Comparison of ENCODE assay signal across 18 cellular contexts in genomic region chr1:201887116-201887866, GRCh38. TPM values are rescaled to one million over a fixed set of nuclear protein-coding genes. Genes with fewer than 3 reads are reported as not detected.
DNase-seq lines count a peak whose midpoint lies in the region; ATAC-seq and TF ChIP-seq lines count a peak whose summit lies in the region.
"Had no signal": no experiment of that assay in that cellular context is flagged by ENCODE, and none has a peak within 500 bp of the region (broad histone marks: within the 10 kb centered on the region; RNA-seq: fewer than 3 reads in every experiment).

No MANE protein-coding gene starts in this region.

- H3K4me3 Mint-ChIP-seq in activated T-cell treated with anti-CD3 and anti-CD28 coated beads, Interleukin-2, amount 50 U/mL, for 24 hours, result no peak overlapping the region
- no peak overlapping the region for H3K4me3 Mint-ChIP-seq in activated T-cell treated with anti-CD3 and anti-CD28 coated beads, Interleukin-2, amount 50 U/mL, for 72 hours
- H3K4me3 Mint-ChIP-seq in T-cell, result peak overlapping the region in 2 of 3 donors; percentile 28 to 78
- no peak overlapping the region for H3K4me3 Mint-ChIP-seq in activated T-helper 17 cell treated with anti-CD3 and anti-CD28 coated beads, Interleukin-2, amount 50 U/mL, for 72 hours

- POLR2A ChIA-PET in T-cell (lab: Charles Lee), result interaction anchor here in 1 of 2 donors (0.6 to 0.7 kb wide), 2 partner anchors 113 to 129 kb away, joined by 3 to 7 read pairs; no protein-coding TSS in a partner anchor

- H3K36me3 ChIP-seq in spleen, result no peaks in the 10 kb centered on the region
- H3K36me3 ChIP-seq in osteoblast (ENCODE audit: insufficient read depth, low read length), result peaks cover 6% of the 10 kb centered on the region

- 77 to 92% (median 85%) methylated on average over 5 of the region's 5 CpGs for WGBS in spleen, 5 donors

- H4K20me1 ChIP-seq in osteoblast (ENCODE audit: insufficient read depth, low read length), result peaks cover 19% of the 10 kb centered on the region

- no peak overlapping the region for H3K4me2 ChIP-seq in osteoblast (ENCODE audit: insufficient read depth, low read length)

- ATAC-seq in activated T-cell treated with anti-CD3 and anti-CD28 coated beads, Interleukin-2, amount 50 U/mL, for 72 hours (replicated peaks in 1 of 2), result no peak
- ATAC-seq in T-cell (replicated peaks in 1 of 4), result no peak
- ATAC-seq in GM18868 (IDR thresholded peaks at IDR 0.05; ENCODE audit: unreplicated experiment), result no peak
- no peak for ATAC-seq in activated T-helper 17 cell treated with anti-CD3 and anti-CD28 coated beads, Interleukin-2, amount 50 U/mL, for 72 hours (replicated peaks)
- ATAC-seq: foreskin keratinocyte had no signal

- H3K9me3 Mint-ChIP-seq in activated T-cell treated with anti-CD3 and anti-CD28 coated beads, Interleukin-2, amount 50 U/mL, for 24 hours, result no peaks in the 10 kb centered on the region
- H3K9me3 Mint-ChIP-seq in activated T-cell treated with anti-CD3 and anti-CD28 coated beads, Interleukin-2, amount 50 U/mL, for 72 hours, result no peaks in the 10 kb centered on the region
- H3K9me3 Mint-ChIP-seq in T-cell, result no peaks in the 10 kb centered on the region
- H3K9me3 Mint-ChIP-seq in activated T-helper 17 cell treated with anti-CD3 and anti-CD28 coated beads, Interleukin-2, amount 50 U/mL, for 72 hours, result no peaks in the 10 kb centered on the region

- H3K27ac ChIP-seq in spleen (no peak overlapping the region), osteoblast (ENCODE audit: low read depth, low read length) (no peak overlapping the region)
- H3K27ac ChIP-seq: foreskin keratinocyte, SK-N-MC had no signal

- no peak for TF ChIP-seq CTCF in spleen (IDR thresholded peaks at IDR 0.05 in 8 of 11, conservative IDR thresholded peaks at IDR 0.05 in 3 of 11)
- no peak for TF ChIP-seq CTCF in osteoblast (IDR thresholded peaks at IDR 0.05; ENCODE audit: extremely low read depth, low read depth, low read length)

- H3K9me3 ChIP-seq in spleen (no peaks in the 10 kb centered on the region), osteoblast (ENCODE audit: low read depth, low read length) (no peaks in the 10 kb centered on the region)

- TF ChIP-seq POLR2A in spleen (IDR thresholded peaks at IDR 0.05), result no peak

- H2AFZ ChIP-seq in osteoblast (ENCODE audit: low read length), result no peak overlapping the region

- peaks cover 17% of the 10 kb centered on the region for H3K4me1 Mint-ChIP-seq in activated T-cell treated with anti-CD3 and anti-CD28 coated beads, Interleukin-2, amount 50 U/mL, for 24 hours (ENCODE audit: low read depth)
- peaks cover 5% of the 10 kb centered on the region for H3K4me1 Mint-ChIP-seq in activated T-cell treated with anti-CD3 and anti-CD28 coated beads, Interleukin-2, amount 50 U/mL, for 72 hours (ENCODE audit: low read depth)
- H3K4me1 Mint-ChIP-seq in T-cell, result peaks cover 6 to 9% (median 6%) of the 10 kb centered on the region in 3 donors
- peaks cover 4% of the 10 kb centered on the region for H3K4me1 Mint-ChIP-seq in activated T-helper 17 cell treated with anti-CD3 and anti-CD28 coated beads, Interleukin-2, amount 50 U/mL, for 72 hours

- no peaks in the 10 kb centered on the region for H3K79me2 ChIP-seq in osteoblast (ENCODE audit: insufficient read depth, low read length)

- H3K4me1 ChIP-seq in spleen (peaks cover 5 to 51% (median 32%) of the 10 kb centered on the region in 6 donors), osteoblast (ENCODE audit: insufficient read depth, low read length) (peaks cover 45% of the 10 kb centered on the region)

- no peak overlapping the region for H3K4me3 ChIP-seq in spleen
- H3K4me3 ChIP-seq in osteoblast (ENCODE audit: insufficient read depth, low read length), result no peak overlapping the region
- H3K4me3 ChIP-seq: SK-N-MC had no signal

- peaks cover 0 to 57% (median 18%) of the 10 kb centered on the region in 7 donors for H3K27me3 ChIP-seq in spleen (replicated peaks in 1 of 7)
- H3K27me3 ChIP-seq in osteoblast (ENCODE audit: insufficient read depth, low read length), result no peaks in the 10 kb centered on the region

- no peak for DNase-seq in activated T-cell treated with anti-CD3 and anti-CD28 coated beads, Interleukin-2, amount 50 U/mL, for 24 hours
- no peak for DNase-seq in activated T-cell treated with anti-CD3 and anti-CD28 coated beads, Interleukin-2, amount 50 U/mL, for 72 hours
- DNase-seq in T-cell (no peak), globus pallidus (ENCODE audit: low spot score) (peak; percentile 62), spleen (peak; percentile 30), osteoblast (ENCODE audit: insufficient read length, low spot score, missing footprints) (no peak)
- DNase-seq: activated gamma-delta T cell treated with Interleukin-2 at 50 U/mL for 16 hours; foreskin keratinocyte; GDM1; Karpas-422; NCI-H1436 treated with DMSO at 0.1 percent for 48 hours; stimulated activated CD4-positive, alpha-beta T cell treated with anti-CD3 and anti-CD28 coated beads, Interleukin-15, amount 100 ng/mL, for 24 hours had no signal

- peaks cover 45% of the 10 kb centered on the region for H3K27me3 Mint-ChIP-seq in activated T-cell treated with anti-CD3 and anti-CD28 coated beads, Interleukin-2, amount 50 U/mL, for 24 hours
- H3K27me3 Mint-ChIP-seq in activated T-cell treated with anti-CD3 and anti-CD28 coated beads, Interleukin-2, amount 50 U/mL, for 72 hours (ENCODE audit: low read depth), result peaks cover 45% of the 10 kb centered on the region
- H3K27me3 Mint-ChIP-seq in T-cell, result peaks cover 21 to 47% of the 10 kb centered on the region in 2 donors
- peaks cover 35% of the 10 kb centered on the region for H3K27me3 Mint-ChIP-seq in activated T-helper 17 cell treated with anti-CD3 and anti-CD28 coated beads, Interleukin-2, amount 50 U/mL, for 72 hours

- peak overlapping the region; percentile 15 for H3K27ac Mint-ChIP-seq in activated T-cell treated with anti-CD3 and anti-CD28 coated beads, Interleukin-2, amount 50 U/mL, for 24 hours
- H3K27ac Mint-ChIP-seq in activated T-cell treated with anti-CD3 and anti-CD28 coated beads, Interleukin-2, amount 50 U/mL, for 72 hours, result no peak overlapping the region
- no peak overlapping the region for H3K27ac Mint-ChIP-seq in T-cell
- no peak overlapping the region for H3K27ac Mint-ChIP-seq in activated T-helper 17 cell treated with anti-CD3 and anti-CD28 coated beads, Interleukin-2, amount 50 U/mL, for 72 hours

- CTCF ChIA-PET in T-cell (lab: Charles Lee), result interaction anchor here (0.5 to 1.8 kb wide), 5 partner anchors 8 to 86 kb away, joined by 3 to 6 read pairs (median 4); no protein-coding TSS in a partner anchor

- no peaks in the 10 kb centered on the region for H3K36me3 Mint-ChIP-seq in activated T-cell treated with anti-CD3 and anti-CD28 coated beads, Interleukin-2, amount 50 U/mL, for 24 hours (ENCODE audit: low read depth)
- H3K36me3 Mint-ChIP-seq in activated T-cell treated with anti-CD3 and anti-CD28 coated beads, Interleukin-2, amount 50 U/mL, for 72 hours (ENCODE audit: insufficient read depth in 2 of 2), result no peaks in the 10 kb centered on the region
- no peaks in the 10 kb centered on the region for H3K36me3 Mint-ChIP-seq in T-cell
- no peaks in the 10 kb centered on the region for H3K36me3 Mint-ChIP-seq in activated T-helper 17 cell treated with anti-CD3 and anti-CD28 coated beads, Interleukin-2, amount 50 U/mL, for 72 hours (ENCODE audit: low read depth)

- intact Hi-C loops in spleen (cut with DNase I; ENCODE audit: low total_unique reads), result no loop called here

RNA-seq across cellular contexts. Expression of gene SHISA4, which starts 1.4 kb away (rescaled TPM):
- total RNA-seq in activated T-cell treated with anti-CD3 and anti-CD28 coated beads, Interleukin-2, amount 50 U/mL, for 72 hours, result under 1 TPM; 0.94 to 0.97 TPM
- total RNA-seq in T-cell (under 1 TPM; 0.38 to 0.88 (median 0.54) TPM), spleen (10 to 100 TPM in 1 of 7 donors, 1 to 10 TPM in 6; 4.8 to 13.3 (median 8.0) TPM), osteoblast (25.3 and 27.1 TPM in 2 replicates)
- 1 to 10 TPM; 3.2 to 4.3 (median 3.9) TPM for polyA plus RNA-seq in spleen
- total RNA-seq in activated T-helper 17 cell treated with anti-CD3 and anti-CD28 coated beads, Interleukin-2, amount 50 U/mL, for 72 hours, result 1 to 10 TPM in 1 of 2 donors, under 1 TPM in 1; 0.69 to 1.6 TPM
- total RNA-seq: OCI-LY7 had no signal

RNA-seq across cellular contexts. Expression of gene IPO9, which starts 58.3 kb away (rescaled TPM):
- 10 to 100 TPM; 47.8 to 49.8 TPM for total RNA-seq in activated T-cell treated with anti-CD3 and anti-CD28 coated beads, Interleukin-2, amount 50 U/mL, for 72 hours
- total RNA-seq in T-cell (10 to 100 TPM; 28.2 to 39.9 (median 36.9) TPM), spleen (10 to 100 TPM; 24.1 to 35.7 (median 29.1) TPM), osteoblast (26.1 and 26.8 TPM in 2 replicates)
- polyA plus RNA-seq in spleen, result 10 to 100 TPM; 13.8 to 17.4 (median 14.5) TPM
- 10 to 100 TPM; 54.3 to 70.2 TPM for total RNA-seq in activated T-helper 17 cell treated with anti-CD3 and anti-CD28 coated beads, Interleukin-2, amount 50 U/mL, for 72 hours

RNA-seq across cellular contexts. Expression of gene LMOD1, which starts 59.1 kb away (rescaled TPM):
- not detected for total RNA-seq in activated T-cell treated with anti-CD3 and anti-CD28 coated beads, Interleukin-2, amount 50 U/mL, for 72 hours
- total RNA-seq in T-cell, result under 1 TPM in 3 of 5 donors, not detected in 2; 0.10 to 0.29 (median 0.16) TPM
- 10 to 100 TPM; 10.2 to 21.0 (median 12.5) TPM for total RNA-seq in spleen
- polyA plus RNA-seq in spleen, result 10 to 100 TPM in 1 of 3 donors, 1 to 10 TPM in 2; 4.2 to 11.5 (median 7.6) TPM
- not detected for total RNA-seq in activated T-helper 17 cell treated with anti-CD3 and anti-CD28 coated beads, Interleukin-2, amount 50 U/mL, for 72 hours
- total RNA-seq in osteoblast, result 17.1 and 21.7 TPM in 2 replicates
- total RNA-seq: activated CD8-positive, alpha-beta memory T cell treated with anti-CD3 and anti-CD28 coated beads for 36 hours; foreskin keratinocyte; mononuclear cell; OCI-LY7 had no signal
- polyA plus RNA-seq: foreskin keratinocyte had no signal

Comparison
In these comparisons a context has a peak if more than half of its experiments do, and no peak if none do; other contexts are left out.
1. DNase-seq: peak in globus pallidus (single experiment) and spleen (single experiment); none in activated T-cell treated with anti-CD3 and anti-CD28 coated beads, Interleukin-2, amount 50 U/mL, for 24 hours (single experiment), activated T-cell treated with anti-CD3 and anti-CD28 coated beads, Interleukin-2, amount 50 U/mL, for 72 hours (0 of 2), T-cell (0 of 34) and osteoblast (single experiment).
2. H3K4me3 Mint-ChIP-seq: peak in T-cell (2 of 3); none in activated T-cell treated with anti-CD3 and anti-CD28 coated beads, Interleukin-2, amount 50 U/mL, for 24 hours (single experiment), activated T-cell treated with anti-CD3 and anti-CD28 coated beads, Interleukin-2, amount 50 U/mL, for 72 hours (0 of 2) and activated T-helper 17 cell treated with anti-CD3 and anti-CD28 coated beads, Interleukin-2, amount 50 U/mL, for 72 hours (single experiment).
3. RNA of gene LMOD1, which starts 59.1 kb away (total RNA-seq): 17.1 to 21.7 TPM in osteoblast and 10.2 to 21.0 TPM in spleen; 0.10 to 0.29 TPM in T-cell, not detected in activated T-cell treated with anti-CD3 and anti-CD28 coated beads, Interleukin-2, amount 50 U/mL, for 72 hours and not detected in activated T-helper 17 cell treated with anti-CD3 and anti-CD28 coated beads, Interleukin-2, amount 50 U/mL, for 72 hours; every median in the first group is over 4 times any median in the second.